ENCODE assay signal across 1 cellular context in genomic region chr1:8182034-8182761, GRCh38.
TF ChIP-seq lines count a peak whose summit lies in the region.

No MANE protein-coding gene starts in this region.

TF ChIP-seq in GM12878, 131 proteins besides CTCF, POLR2A, EP300 and RAD21 (continued from another document):
- TF ChIP-seq CUX1 (IDR thresholded peaks at IDR 0.05; ENCODE audit: insufficient replicate concordance, low read depth, low read length) (peak; percentile 66), ZBTB33 (IDR thresholded peaks at IDR 0.05) (no peak), RELA (IDR thresholded peaks at IDR 0.05; ENCODE audit: borderline replicate concordance, partially characterized antibody) (no peak)
